ENCODE assay signal across 17 cellular contexts in the genomic region with DNA sequence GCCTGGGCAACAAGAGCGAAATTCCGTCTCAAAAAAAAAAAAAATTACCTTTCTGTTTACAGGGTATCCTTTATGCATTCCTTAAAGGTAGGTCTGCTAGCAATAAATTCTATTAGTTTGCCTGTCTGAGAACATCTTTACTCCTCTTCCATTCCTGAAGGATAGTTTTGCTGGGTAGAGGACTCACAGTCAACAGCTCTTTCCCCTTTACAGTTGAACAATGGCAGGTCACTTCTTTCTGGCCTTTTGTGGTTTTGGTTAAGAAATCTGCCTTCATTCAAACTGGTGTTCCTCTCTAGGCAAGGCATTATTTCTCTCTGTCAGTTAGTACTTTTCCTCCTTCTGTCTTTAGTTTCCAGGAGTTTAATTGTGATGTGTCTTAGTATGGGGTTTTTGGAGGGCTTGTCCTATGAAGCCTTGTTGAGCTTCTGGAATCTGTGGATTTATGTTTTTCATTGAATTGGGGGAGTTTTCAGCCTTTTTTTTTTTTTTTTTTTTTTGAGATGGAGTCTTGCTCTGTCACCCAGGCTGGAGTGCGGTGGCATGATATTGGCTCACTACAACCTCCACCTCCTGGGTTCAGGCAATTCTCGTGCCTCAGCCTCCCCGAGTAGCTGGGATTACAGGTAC.
"Had no signal": no experiment of that assay in that cellular context is flagged by ENCODE, and none has a peak within 500 bp of the region (broad histone marks: within the 10 kb centered on the region; RNA-seq: fewer than 3 reads in every experiment).

No MANE protein-coding gene starts in this region.

- ATAC-seq: activated CD8-positive, alpha-beta T cell treated with anti-CD3 and anti-CD28 coated beads, Interleukin-2, amount 10 ng/mL, durations not matched to agents 7 days and 5 days; left lung; psoas muscle; sciatic nerve had no signal

- H3K27me3 ChIP-seq: esophagus muscularis mucosa, left lung, spleen, stomach, testis, upper lobe of right lung had no signal

- H3K4me3 ChIP-seq: esophagus muscularis mucosa, left lung, psoas muscle, spleen, stomach, testis, upper lobe of right lung had no signal

- H3K27me3 Mint-ChIP-seq: activated B cell treated with CpG ODN at 0.5 μM for 24 hours had no signal

- H3K27ac Mint-ChIP-seq: activated B cell treated with CpG ODN at 0.5 μM for 24 hours; activated CD8-positive, alpha-beta T cell treated with anti-CD3 and anti-CD28 coated beads, Interleukin-2, amount 10 ng/mL, durations not matched to agents 7 days and 5 days had no signal

- H3K27ac ChIP-seq: esophagus muscularis mucosa, left lung, psoas muscle, spleen, stomach, testis, upper lobe of right lung had no signal

- DNase-seq: activated B cell treated with CpG ODN at 0.5 μM for 24 hours; activated CD4-positive, alpha-beta T cell treated with anti-CD3 and anti-CD28 coated beads for 48 hours; activated CD8-positive, alpha-beta memory T cell treated with anti-CD3 and anti-CD28 coated beads, Interleukin-2, amount 50 U/mL, for 4 hours; activated CD8-positive, alpha-beta T cell treated with anti-CD3 and anti-CD28 coated beads, Interleukin-2, amount 10 ng/mL, durations not matched to agents 7 days and 5 days; hippocampal formation; kidney; mammary epithelial cell; psoas muscle; spleen; stomach; T-helper 2 cell; testis; upper lobe of right lung had no signal

- H3K4me3 Mint-ChIP-seq: activated B cell treated with CpG ODN at 0.5 μM for 24 hours; activated CD8-positive, alpha-beta T cell treated with anti-CD3 and anti-CD28 coated beads, Interleukin-2, amount 10 ng/mL, durations not matched to agents 7 days and 5 days; neural crest cell had no signal
